Comparison of ENCODE assay signal across 7 cellular contexts in the genomic region with DNA sequence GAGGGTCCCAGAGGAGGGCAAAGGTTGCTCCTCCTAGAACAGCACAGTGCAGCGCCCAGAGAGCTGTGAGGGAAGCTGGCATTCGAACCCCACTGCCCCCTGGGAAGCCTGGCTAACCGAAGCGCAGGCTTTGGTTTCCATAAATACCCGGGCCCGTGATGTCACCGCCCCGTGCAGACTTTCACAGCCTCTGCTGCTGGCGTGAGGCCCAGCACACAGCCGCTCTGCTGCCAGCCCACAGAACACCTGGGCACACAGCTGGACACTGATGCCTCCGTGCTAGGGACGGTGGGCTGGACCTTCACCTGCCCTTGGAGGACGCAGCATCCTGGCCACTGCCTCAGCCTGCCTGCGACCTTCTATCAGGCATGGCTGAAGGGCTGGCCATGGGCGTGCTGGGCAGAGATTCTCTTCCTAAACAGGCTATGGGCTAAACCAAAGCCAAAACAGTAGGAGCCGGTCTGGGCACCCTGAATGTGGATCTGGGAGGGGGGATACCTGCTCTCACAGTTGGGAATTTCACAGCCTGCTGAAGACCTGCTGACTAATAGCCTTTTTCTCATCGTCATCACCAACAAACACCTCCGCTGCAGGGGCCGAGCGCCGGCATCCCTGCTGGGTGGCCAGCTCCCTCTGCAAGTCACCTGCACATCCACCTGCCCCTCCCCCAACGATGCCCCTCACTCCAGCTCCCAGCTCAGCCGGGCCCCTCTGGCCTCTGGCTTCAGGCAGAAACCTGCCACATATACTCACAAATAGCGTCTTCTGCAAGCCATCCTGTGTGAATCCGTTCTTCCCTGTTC. TPM values are rescaled to one million over a fixed set of nuclear protein-coding genes. Genes with fewer than 3 reads are reported as not detected.
A peak's percentile ranks its signal among the peaks of the same experiment; 100 is the strongest.
DNase-seq lines count a peak whose midpoint lies in the region; ATAC-seq and TF ChIP-seq lines count a peak whose summit lies in the region.

No MANE protein-coding gene starts in this region.

- POLR2A ChIA-PET in HEK293T (lab: Yijun Ruan, JAX) = no interaction called here

- H2AFZ ChIP-seq in GM23338 = peak overlapping the region; percentile 78; the same call in 1 of the 2 replicates

- peak overlapping the region; percentile 57 for H3K4me3 ChIP-seq in GM23338

- peak; percentile 60 for DNase-seq in GM23338 (ENCODE audit: low spot score)
- peak; percentile 43 for DNase-seq in NCI-H1105 (lab: John Stamatoyannopoulos, UW)
- DNase-seq in cerebellum (ENCODE audit: low spot score) = peak; percentile 70
- DNase-seq in pons (ENCODE audit: low spot score) = peak; percentile 68
- no peak for DNase-seq in HuH-7 (ENCODE audit: low spot score)
- no peak for DNase-seq in HEK293T (ENCODE audit: extremely low spot score)

- H3K9me3 Mint-ChIP-seq in GM23338 = peaks cover 3% of the 10 kb centered on the region; the same call in 1 of the 3 replicates

- H3K4me3 Mint-ChIP-seq in GM23338 = peak overlapping the region; percentile 77

- H3K36me3 Mint-ChIP-seq in GM23338 (ENCODE audit: low read depth) = no peaks in the 10 kb centered on the region; the same call in 2 of the 3 replicates

- no peaks in the 10 kb centered on the region for H4K20me1 ChIP-seq in GM23338 (replicated peaks; ENCODE audit: insufficient read depth)

- peak; percentile 35 for ATAC-seq in GM18520 (IDR thresholded peaks at IDR 0.05; ENCODE audit: unreplicated experiment)
- ATAC-seq in GM23338 = peak; percentile 30

- CTCF ChIA-PET in HEK293T (lab: Yijun Ruan, JAX) = no interaction called here

- H3K79me2 ChIP-seq in GM23338 (replicated peaks; ENCODE audit: insufficient read depth) = no peaks in the 10 kb centered on the region

- no peaks in the 10 kb centered on the region for H3K9me2 ChIP-seq in GM23338 (ENCODE audit: insufficient read depth)

- H3K4me1 ChIP-seq in GM23338 (ENCODE audit: insufficient read depth) = peaks cover 4% of the 10 kb centered on the region; the same call in 1 of the 2 replicates

- no peak overlapping the region for H3K27ac ChIP-seq in GM23338 (ENCODE audit: low read depth)

- TF ChIP-seq CTCF in GM23338 (conservative IDR thresholded peaks at IDR 0.05; ENCODE audit: low read depth in 2 of 2) = no peak

- H3K4me2 ChIP-seq in GM23338 = peak overlapping the region; percentile 85

- H3K27ac Mint-ChIP-seq in GM23338 = no peak overlapping the region

- H3K27me3 ChIP-seq in GM23338 (ENCODE audit: insufficient read depth) = peaks cover 27% of the 10 kb centered on the region

- peaks cover 8% of the 10 kb centered on the region; the same call in 1 of the 2 replicates for H3F3A ChIP-seq in GM23338 (replicated peaks; ENCODE audit: low read depth)

- peaks cover 37% of the 10 kb centered on the region for H3K27me3 Mint-ChIP-seq in GM23338 (ENCODE audit: insufficient read depth, low read depth, poor library complexity)

- peaks cover 17% of the 10 kb centered on the region for H3K4me1 Mint-ChIP-seq in GM23338

- H3K36me3 ChIP-seq in GM23338 (ENCODE audit: insufficient read depth) = no peaks in the 10 kb centered on the region

TF ChIP-seq in GM23338, 12 proteins besides CTCF, POLR2A, EP300 and RAD21 (continues in another document):
- TF ChIP-seq EZH2 (IDR thresholded peaks at IDR 0.05; ENCODE audit: low read depth, unreplicated experiment) (no peak), ZNF331 (CRISPR knock-in tag; IDR thresholded peaks at IDR 0.05; ENCODE audit: low read depth) (no peak)

TF ChIP-seq in HEK293T, 16 proteins besides CTCF, POLR2A, EP300 and RAD21:
- no peak for TF ChIP-seq TARDBP (IDR thresholded peaks at IDR 0.05)
- TF ChIP-seq BHLHE40 (IDR thresholded peaks at IDR 0.05; ENCODE audit: borderline replicate concordance) = no peak
- no peak for TF ChIP-seq SUZ12 (IDR thresholded peaks at IDR 0.05)
- TF ChIP-seq FOXM1 (IDR thresholded peaks at IDR 0.05; ENCODE audit: borderline replicate concordance) = no peak
- no peak for TF ChIP-seq NFRKB (IDR thresholded peaks at IDR 0.05)
- TF ChIP-seq L3MBTL2 (conservative IDR thresholded peaks at IDR 0.05) = no peak
- TF ChIP-seq ZNF384 (IDR thresholded peaks at IDR 0.05) = no peak
- TF ChIP-seq, protein P1, sequence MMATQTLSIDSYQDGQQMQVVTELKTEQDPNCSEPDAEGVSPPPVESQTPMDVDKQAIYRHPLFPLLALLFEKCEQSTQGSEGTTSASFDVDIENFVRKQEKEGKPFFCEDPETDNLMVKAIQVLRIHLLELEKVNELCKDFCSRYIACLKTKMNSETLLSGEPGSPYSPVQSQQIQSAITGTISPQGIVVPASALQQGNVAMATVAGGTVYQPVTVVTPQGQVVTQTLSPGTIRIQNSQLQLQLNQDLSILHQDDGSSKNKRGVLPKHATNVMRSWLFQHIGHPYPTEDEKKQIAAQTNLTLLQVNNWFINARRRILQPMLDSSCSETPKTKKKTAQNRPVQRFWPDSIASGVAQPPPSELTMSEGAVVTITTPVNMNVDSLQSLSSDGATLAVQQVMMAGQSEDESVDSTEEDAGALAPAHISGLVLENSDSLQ (IDR thresholded peaks at IDR 0.05) = no peak
- no peak for TF ChIP-seq CTBP1 (IDR thresholded peaks at IDR 0.05; ENCODE audit: borderline replicate concordance)
- TF ChIP-seq ARNT (IDR thresholded peaks at IDR 0.05) = no peak
- no peak for TF ChIP-seq HDGF (IDR thresholded peaks at IDR 0.05; ENCODE audit: borderline replicate concordance)
- TF ChIP-seq FOXK2 (IDR thresholded peaks at IDR 0.05) = no peak
- no peak for TF ChIP-seq SP1 (IDR thresholded peaks at IDR 0.05)

RNA-seq across cellular contexts. Expression of a gene that starts 0.8 kb away (rescaled TPM):
- 36.2 and 51.9 TPM in 2 replicates for total RNA-seq in GM23338 (2014; rRNA removed; shearing (Covaris generic))
- 7.7 and 8.0 TPM in 2 replicates for polyA plus RNA-seq in GM23338 (2016; fragmentation: Nextera tagmentation; extraction: Ambion mirVana)
- 27.2 TPM for total RNA-seq in cerebellum

Comparison
In these comparisons a context has a peak if more than half of its experiments do, and no peak if none do; other contexts are left out.
1. DNase-seq: peak in GM23338 (single experiment), NCI-H1105 (single experiment), cerebellum (single experiment) and pons (single experiment); none in HuH-7 (single experiment) and HEK293T (single experiment).